8 cellular contexts compared by ENCODE assay signal in genomic region chr3:177777699-177778098, GRCh38.
A peak's percentile ranks its signal among the peaks of the same experiment; 100 is the strongest.
DNase-seq lines count a peak whose midpoint lies in the region; ATAC-seq, FAIRE-seq and TF ChIP-seq lines count a peak whose summit lies in the region.

No MANE protein-coding gene starts in this region.

- H3K4me1 ChIP-seq in mammary epithelial cell (ENCODE audit: insufficient read depth, low read length) = peaks cover 25% of the 10 kb centered on the region
- no peaks in the 10 kb centered on the region for H3K4me1 ChIP-seq in HepG2 (ENCODE audit: insufficient read depth, low read length)

- H3K27me3 ChIP-seq in mammary epithelial cell (ENCODE audit: insufficient read depth, low read length) = no peaks in the 10 kb centered on the region
- 0 out of 5 replicates have a peak, but pooled peaks cover 0 to 2% of the 10 kb centered on the region in 2 experiments for H3K27me3 ChIP-seq in HepG2 (ENCODE audit: control insufficient read depth in 1 of 2, insufficient read depth in 2 of 2, low read length in 2 of 2)

- H3K27ac ChIP-seq in mammary epithelial cell (ENCODE audit: insufficient read depth, low read depth, low read length) = no peak overlapping the region
- H3K27ac ChIP-seq in HepG2 (ENCODE audit: extremely low read length, insufficient read depth, low read length) = no peak overlapping the region

- no peak overlapping the region for H3K4me2 ChIP-seq in mammary epithelial cell (ENCODE audit: insufficient read depth, low read depth, low read length)
- no peak overlapping the region for H3K4me2 ChIP-seq in HepG2 (ENCODE audit: low read depth, low read length)

- H4K20me1 ChIP-seq in mammary epithelial cell (ENCODE audit: insufficient read depth, low read length) = no peaks in the 10 kb centered on the region
- no peaks in the 10 kb centered on the region for H4K20me1 ChIP-seq in HepG2 (ENCODE audit: insufficient read depth, low read length)

- TF ChIP-seq RAD21 in HepG2 (CRISPR knock-in tag; IDR thresholded peaks at IDR 0.05) = peak; percentile 68

- 55% methylated on average over 1 of the region's 1 CpG for WGBS in mammary epithelial cell (ENCODE audit: low coverage, missing lambda C conversion rate)
- 0% methylated on average over 1 of the region's 1 CpG for WGBS in HepG2 (ENCODE audit: low lambda C conversion rate)

- BruUV-seq in mammary epithelial cell (replicated peaks; lab: Mats Ljungman, UMichigan) (no TSS peak), HepG2 (replicated peaks; lab: Mats Ljungman, UMichigan) (no TSS peak)

- in situ Hi-C loops in GM13977 (cut with MboI; ENCODE audit: low pct_unique_long_range_greater_than_20kb, low sequenced_read_pairs, unreplicated experiment) = loop anchor here (25.0 kb wide), 1 partner anchor 740 kb away; no protein-coding TSS in a partner anchor
- in situ Hi-C loops in mammary epithelial cell (cut with MboI; ENCODE audit: low sequenced_read_pairs in 2 of 2) = loop anchor here (25.0 kb wide), 2 partner anchors 315 to 715 kb away; no protein-coding TSS in a partner anchor
- in situ Hi-C loops in HepG2 (cut with HindIII; ENCODE audit: extremely low pct_ligation_motif_present, low pct_unique_long_range_greater_than_20kb) = loop anchor here (10.0 to 25.0 kb wide), 2 partner anchors 413 to 1265 kb away; no protein-coding TSS in a partner anchor

- H3K9ac ChIP-seq in mammary epithelial cell (ENCODE audit: insufficient read depth, low read length) = no peak overlapping the region
- no peak overlapping the region for H3K9ac ChIP-seq in HepG2 (ENCODE audit: insufficient read depth, low read depth, low read length)

- H3K4me3 ChIP-seq in mammary epithelial cell (replicated peaks in 1 of 3; ENCODE audit: insufficient read depth in 1 of 3, low read depth in 2 of 3, low read length in 3 of 3) = no peak overlapping the region
- H3K4me3 ChIP-seq in HepG2 (replicated peaks in 1 of 3; ENCODE audit: insufficient read depth in 1 of 3, low read depth in 2 of 3, low read length in 3 of 3) = no peak overlapping the region

- dilution Hi-C loops in mammary epithelial cell (cut with HindIII; ENCODE audit: low sequenced_read_pairs) = no loop called here

- TF ChIP-seq EP300 in HepG2 (IDR thresholded peaks at IDR 0.05; ENCODE audit: low read depth in 2 of 2, low read length in 2 of 2) (no peak), HepG2 (CRISPR knock-in tag; IDR thresholded peaks at IDR 0.05; ENCODE audit: borderline replicate concordance) (no peak)

- TF ChIP-seq POLR2A in HepG2 (IDR thresholded peaks at IDR 0.05; ENCODE audit: insufficient read depth in 1 of 2, low read depth in 2 of 2, low read length in 2 of 2) = no peak

- DNase-seq in A172 (ENCODE audit: low spot score) = peak; percentile 82
- DNase-seq in GM13977 (ENCODE audit: low spot score) = peak; percentile 39
- peak; percentile 53 for DNase-seq in NCI-H1048 (lab: John Stamatoyannopoulos, UW)
- peak; percentile 7 for DNase-seq in T follicular helper cell (ENCODE audit: low read depth)
- DNase-seq in mammary epithelial cell = peak; percentile 68
- DNase-seq in HepG2 (ENCODE audit: low spot score) = peak; percentile 52
- DNase-seq in stimulated activated CD8-positive, alpha-beta memory T cell treated with anti-CD3 and anti-CD28 coated beads, Interleukin-4, amount 100 ng/mL, for 24 hours (ENCODE audit: low read depth) = peak; percentile 10

- POLR2A ChIA-PET in HepG2 (lab: Yijun Ruan, JAX) = no interaction called here

- TF ChIP-seq CTCF in GM13977 (IDR thresholded peaks at IDR 0.05; ENCODE audit: extremely low read depth, insufficient read depth, missing control alignments) = peak; percentile 70
- TF ChIP-seq CTCF in mammary epithelial cell (conservative IDR thresholded peaks at IDR 0.05 in 1 of 2, IDR thresholded peaks at IDR 0.05 in 1 of 2; ENCODE audit: extremely low read depth in 1 of 2, insufficient read depth in 1 of 2, low read depth in 1 of 2, low read length in 2 of 2) = peak; percentile 77 to 84
- TF ChIP-seq CTCF in HepG2 (CRISPR knock-in tag; IDR thresholded peaks at IDR 0.05) = peak; percentile 81

- H3K36me3 ChIP-seq in mammary epithelial cell (ENCODE audit: insufficient read depth, low read length) (no peaks in the 10 kb centered on the region), HepG2 (replicated peaks in 1 of 2; ENCODE audit: control insufficient read depth in 1 of 2, insufficient read depth in 2 of 2, low read length in 2 of 2) (no peaks in the 10 kb centered on the region)

- H2AFZ ChIP-seq in mammary epithelial cell (ENCODE audit: low read depth, low read length) (no peak overlapping the region), HepG2 (ENCODE audit: low read length) (no peak overlapping the region)

- intact Hi-C loops in mammary epithelial cell (cut with micrococcal nuclease) = loop anchor here (1.0 to 5.0 kb wide), 7 partner anchors 181 to 726 kb away; partner anchors contain the start of gene TBL1XR1
- intact Hi-C loops in HepG2 (cut with micrococcal nuclease; ENCODE audit: unreplicated experiment) = loop anchor here (2.0 to 5.0 kb wide), 4 partner anchors 400 to 1263 kb away; no protein-coding TSS in a partner anchor

- ATAC-seq in HG02763 (IDR thresholded peaks at IDR 0.05; ENCODE audit: unreplicated experiment) (peak; percentile 80), HepG2 (peak; percentile 97)

- H3K9me3 ChIP-seq in mammary epithelial cell (replicated peaks; ENCODE audit: insufficient read depth, low read length) (no peaks in the 10 kb centered on the region), HepG2 (ENCODE audit: low read length) (no peaks in the 10 kb centered on the region)

- peak; percentile 67 for FAIRE-seq in HepG2 (lab: Jason Lieb, UNC)

- CTCF ChIA-PET in mammary epithelial cell (lab: Charles Lee; ENCODE audit: low non-redundant PET) = interaction anchor here (0.6 kb wide), 1 partner anchor 175 kb away, joined by 5 read pairs; no protein-coding TSS in a partner anchor
- CTCF ChIA-PET in HepG2 (lab: Yijun Ruan, JAX; ENCODE audit: low intra/inter-chr PET ratio, low total read pairs) = no interaction called here

- H3K79me2 ChIP-seq in mammary epithelial cell (ENCODE audit: insufficient read depth, low read length) (no peaks in the 10 kb centered on the region), HepG2 (ENCODE audit: insufficient read depth, low read length) (no peaks in the 10 kb centered on the region)

TF ChIP-seq in HepG2, 621 proteins besides CTCF, POLR2A, EP300 and RAD21 (continues in another document):
- TF ChIP-seq ARID5B (CRISPR knock-in tag; IDR thresholded peaks at IDR 0.05) (0 out of 2 replicates have a peak, but pooled peaks have one; percentile 17), FIP1L1 (IDR thresholded peaks at IDR 0.05; ENCODE audit: borderline replicate concordance, insufficient read depth, low read depth, low read length) (no peak), STAG1 (CRISPR knock-in tag; IDR thresholded peaks at IDR 0.05) (peak; percentile 90), REPIN1 (CRISPR knock-in tag; IDR thresholded peaks at IDR 0.05; ENCODE audit: borderline replicate concordance, low read depth) (0 out of 2 replicates have a peak, but pooled peaks have one; percentile 17), NFYB (CRISPR knock-in tag; IDR thresholded peaks at IDR 0.05) (0 out of 2 replicates have a peak, but pooled peaks have one; percentile 30), HNRNPK (IDR thresholded peaks at IDR 0.05; ENCODE audit: low read depth, low read length, poor library complexity, severe bottlenecking) (no peak), MAZ (IDR thresholded peaks at IDR 0.05; ENCODE audit: borderline replicate concordance, low read depth, low read length) (no peak), MAZ (CRISPR knock-in tag; IDR thresholded peaks at IDR 0.05; ENCODE audit: low read depth) (peak; percentile 42; the same call in 1 of the 2 replicates), HNF4G (IDR thresholded peaks at IDR 0.05; ENCODE audit: borderline replicate concordance, low read depth, low read length) (no peak), HNF4G (CRISPR knock-in tag; IDR thresholded peaks at IDR 0.05; ENCODE audit: borderline replicate concordance, low read depth) (no peak), SMC3 (IDR thresholded peaks at IDR 0.05; ENCODE audit: low read length) (peak; percentile 90), CAMTA2 (CRISPR knock-in tag; IDR thresholded peaks at IDR 0.05; ENCODE audit: borderline replicate concordance) (no peak), ZBTB34 (CRISPR knock-in tag; IDR thresholded peaks at IDR 0.05) (no peak)

Comparison
In these comparisons a context has a peak if more than half of its experiments do, and no peak if none do; other contexts are left out.
1. DNase-seq: peak in every context shown above with its lines; median percentile 82 in A172; 68 in mammary epithelial cell; 53 in NCI-H1048; 52 in HepG2; 39 in GM13977; 10 in stimulated activated CD8-positive, alpha-beta memory T cell treated with anti-CD3 and anti-CD28 coated beads, Interleukin-4, amount 100 ng/mL, for 24 hours; 7 in T follicular helper cell.